8 cellular contexts compared by ENCODE assay signal in the genomic region with DNA sequence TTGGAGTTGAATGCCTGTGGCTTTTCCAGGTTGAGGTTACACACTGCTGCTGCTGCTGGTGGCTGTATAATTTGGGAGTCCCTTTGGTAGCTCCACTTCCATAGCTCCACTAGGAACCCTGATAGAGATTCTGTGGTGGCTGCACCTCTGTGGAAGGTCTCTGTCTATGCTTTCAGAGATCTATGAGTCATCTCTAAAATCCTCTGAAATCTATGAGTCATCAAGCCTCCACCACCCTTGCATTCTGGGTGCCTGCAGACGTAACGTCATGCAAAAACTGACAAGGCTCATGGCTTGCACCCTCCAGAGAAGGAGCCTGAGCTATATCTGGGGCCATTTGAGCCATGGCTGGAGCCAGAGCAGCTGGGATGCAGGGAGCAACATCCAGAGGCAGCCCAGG.
A peak's percentile ranks its signal among the peaks of the same experiment; 100 is the strongest.
DNase-seq lines count a peak whose midpoint lies in the region; ATAC-seq and TF ChIP-seq lines count a peak whose summit lies in the region.

No MANE protein-coding gene starts in this region.

- peaks cover 0 to 6% of the 10 kb centered on the region in 2 experiments for H3K4me1 ChIP-seq in trophoblast cell (ENCODE audit: control insufficient read depth in 1 of 2, insufficient read depth in 2 of 2, low read length in 2 of 2)

- no peak overlapping the region for H4K91ac ChIP-seq in trophoblast cell (ENCODE audit: low read depth, low read length)

- H2BK5ac ChIP-seq in trophoblast cell (ENCODE audit: low read depth, low read length, poor library complexity) = no peak overlapping the region

- no peaks in the 10 kb centered on the region for H3K9me3 ChIP-seq in trophoblast cell (ENCODE audit: insufficient read depth, low read depth, low read length)

- no peak overlapping the region for H3K18ac ChIP-seq in trophoblast cell (ENCODE audit: low read length)

- H3K27me3 Mint-ChIP-seq in WTC11 (ENCODE audit: low read depth) = no peaks in the 10 kb centered on the region
- H3K27me3 Mint-ChIP-seq in osteocyte (ENCODE audit: unreplicated experiment) = no peaks in the 10 kb centered on the region

- H4K8ac ChIP-seq in trophoblast cell (ENCODE audit: low read depth, low read length) = no peak overlapping the region

- DNase-seq in activated CD4-positive, alpha-beta T cell treated with anti-CD3 and anti-CD28 coated beads, Interleukin-2, amount 50 U/mL, for 48 hours = peak; percentile 37 to 49
- DNase-seq in trophoblast cell (peak; percentile 81 to 89), WTC11 (ENCODE audit: low spot score) (no peak), osteocyte (ENCODE audit: extremely low spot score, unreplicated experiment) (no peak), hypothalamus (lab: John Stamatoyannopoulos, UW) (no peak), NCI-H1092 (lab: John Stamatoyannopoulos, UW) (no peak)

- H3K4me3 Mint-ChIP-seq in WTC11 (no peak overlapping the region), osteocyte (ENCODE audit: unreplicated experiment) (no peak overlapping the region)

- ATAC-seq in GM18505 (IDR thresholded peaks at IDR 0.05; ENCODE audit: unreplicated experiment) (peak; percentile 85), HG02884 (IDR thresholded peaks at IDR 0.05; ENCODE audit: unreplicated experiment) (peak; percentile 93), WTC11 (no peak)

- H3K4me3 ChIP-seq in trophoblast cell (ENCODE audit: low read depth, low read length) = no peak overlapping the region

- no peaks in the 10 kb centered on the region for H3K27me3 ChIP-seq in trophoblast cell (ENCODE audit: insufficient read depth, low read length)

- peaks cover 4% of the 10 kb centered on the region; the same call in 1 of the 2 replicates for H3K36me3 Mint-ChIP-seq in WTC11
- no peaks in the 10 kb centered on the region for H3K36me3 Mint-ChIP-seq in osteocyte (ENCODE audit: unreplicated experiment)

- CTCF ChIA-PET in WTC11 (lab: Charles Lee) = no interaction called here

- POLR2A ChIA-PET in WTC11 (lab: Charles Lee) = no interaction called here

- H3K14ac ChIP-seq in trophoblast cell (ENCODE audit: low read length) = no peak overlapping the region

- H3K23ac ChIP-seq in trophoblast cell (ENCODE audit: low read length) = no peak overlapping the region

- H3K9me3 Mint-ChIP-seq in WTC11 = peaks cover 35% of the 10 kb centered on the region
- H3K9me3 Mint-ChIP-seq in osteocyte (ENCODE audit: unreplicated experiment) = peaks cover 13% of the 10 kb centered on the region

- H3K4me1 Mint-ChIP-seq in WTC11 = peaks cover 7% of the 10 kb centered on the region
- H3K4me1 Mint-ChIP-seq in osteocyte (ENCODE audit: unreplicated experiment) = peaks cover 4% of the 10 kb centered on the region

- H2BK120ac ChIP-seq in trophoblast cell (ENCODE audit: insufficient read depth, low read length, poor library complexity) = no peak overlapping the region

- H2BK12ac ChIP-seq in trophoblast cell (ENCODE audit: low read length) = no peak overlapping the region

- H3K27ac Mint-ChIP-seq in WTC11 (no peak overlapping the region), osteocyte (ENCODE audit: unreplicated experiment) (no peak overlapping the region)

- TF ChIP-seq POLR2A in GM18505 (IDR thresholded peaks at IDR 0.05; ENCODE audit: borderline replicate concordance, extremely low read depth, insufficient read depth, insufficient read length) = no peak

- H3K4ac ChIP-seq in trophoblast cell (ENCODE audit: low read depth, low read length) = no peak overlapping the region

- no peak overlapping the region for H4K12ac ChIP-seq in trophoblast cell (ENCODE audit: low read depth, low read length)

- no peak overlapping the region for H3K27ac ChIP-seq in trophoblast cell (ENCODE audit: low read depth, low read length)

- no peaks in the 10 kb centered on the region for H3K36me3 ChIP-seq in trophoblast cell (ENCODE audit: control insufficient read depth in 1 of 2, insufficient read depth in 2 of 2, low read length in 2 of 2)

- no peak overlapping the region for H2AK5ac ChIP-seq in trophoblast cell (ENCODE audit: low read length)

- WGBS in trophoblast cell (ENCODE audit: extremely low coverage, insufficient coverage, insufficient read length) = no CpG with 5 or more reads among the region's 2 CpGs

- H3K79me1 ChIP-seq in trophoblast cell (ENCODE audit: low read length) = no peaks in the 10 kb centered on the region

- no peak overlapping the region for H3K9ac ChIP-seq in trophoblast cell (ENCODE audit: low read length)

- no peak overlapping the region for H3K4me2 ChIP-seq in trophoblast cell (ENCODE audit: low read length)

- no peak overlapping the region for H2AFZ ChIP-seq in trophoblast cell (ENCODE audit: insufficient read depth, low read length, poor library complexity)

- no peak for TF ChIP-seq CTCF in WTC11 (IDR thresholded peaks at IDR 0.05)
- TF ChIP-seq CTCF in osteocyte (IDR thresholded peaks at IDR 0.05) = no peak

- no peaks in the 10 kb centered on the region for H3K79me2 ChIP-seq in trophoblast cell (ENCODE audit: control insufficient read depth, insufficient read depth, low read length, poor library complexity)

TF ChIP-seq in WTC11, 78 proteins besides CTCF, POLR2A, EP300 and RAD21:
- TF ChIP-seq PRRX2 (CRISPR knock-in tag; IDR thresholded peaks at IDR 0.05) (no peak), TP53 (CRISPR knock-in tag; IDR thresholded peaks at IDR 0.05) (no peak), MXD4 (CRISPR knock-in tag; IDR thresholded peaks at IDR 0.05; ENCODE audit: borderline replicate concordance) (no peak), ZNF671 (CRISPR knock-in tag; IDR thresholded peaks at IDR 0.05) (no peak), JAZF1 (CRISPR knock-in tag; IDR thresholded peaks at IDR 0.05) (no peak), EMX1 (CRISPR knock-in tag; IDR thresholded peaks at IDR 0.05) (no peak), RORB (CRISPR knock-in tag; IDR thresholded peaks at IDR 0.05) (no peak), ZNF138 (CRISPR knock-in tag; conservative IDR thresholded peaks at IDR 0.05) (no peak), RELA (CRISPR knock-in tag; IDR thresholded peaks at IDR 0.05; ENCODE audit: borderline replicate concordance) (no peak), NR1H2 (CRISPR knock-in tag; IDR thresholded peaks at IDR 0.05) (no peak)
- TF ChIP-seq, protein P1, sequence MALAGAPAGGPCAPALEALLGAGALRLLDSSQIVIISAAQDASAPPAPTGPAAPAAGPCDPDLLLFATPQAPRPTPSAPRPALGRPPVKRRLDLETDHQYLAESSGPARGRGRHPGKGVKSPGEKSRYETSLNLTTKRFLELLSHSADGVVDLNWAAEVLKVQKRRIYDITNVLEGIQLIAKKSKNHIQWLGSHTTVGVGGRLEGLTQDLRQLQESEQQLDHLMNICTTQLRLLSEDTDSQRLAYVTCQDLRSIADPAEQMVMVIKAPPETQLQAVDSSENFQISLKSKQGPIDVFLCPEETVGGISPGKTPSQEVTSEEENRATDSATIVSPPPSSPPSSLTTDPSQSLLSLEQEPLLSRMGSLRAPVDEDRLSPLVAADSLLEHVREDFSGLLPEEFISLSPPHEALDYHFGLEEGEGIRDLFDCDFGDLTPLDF (CRISPR knock-in tag; IDR thresholded peaks at IDR 0.05) = no peak
- TF ChIP-seq, protein P2, sequence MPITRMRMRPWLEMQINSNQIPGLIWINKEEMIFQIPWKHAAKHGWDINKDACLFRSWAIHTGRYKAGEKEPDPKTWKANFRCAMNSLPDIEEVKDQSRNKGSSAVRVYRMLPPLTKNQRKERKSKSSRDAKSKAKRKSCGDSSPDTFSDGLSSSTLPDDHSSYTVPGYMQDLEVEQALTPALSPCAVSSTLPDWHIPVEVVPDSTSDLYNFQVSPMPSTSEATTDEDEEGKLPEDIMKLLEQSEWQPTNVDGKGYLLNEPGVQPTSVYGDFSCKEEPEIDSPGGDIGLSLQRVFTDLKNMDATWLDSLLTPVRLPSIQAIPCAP (CRISPR knock-in tag; IDR thresholded peaks at IDR 0.05) = no peak
- TF ChIP-seq, protein P3, sequence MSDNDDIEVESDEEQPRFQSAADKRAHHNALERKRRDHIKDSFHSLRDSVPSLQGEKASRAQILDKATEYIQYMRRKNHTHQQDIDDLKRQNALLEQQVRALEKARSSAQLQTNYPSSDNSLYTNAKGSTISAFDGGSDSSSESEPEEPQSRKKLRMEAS (CRISPR knock-in tag; IDR thresholded peaks at IDR 0.05) = no peak
- TF ChIP-seq, protein P4, sequence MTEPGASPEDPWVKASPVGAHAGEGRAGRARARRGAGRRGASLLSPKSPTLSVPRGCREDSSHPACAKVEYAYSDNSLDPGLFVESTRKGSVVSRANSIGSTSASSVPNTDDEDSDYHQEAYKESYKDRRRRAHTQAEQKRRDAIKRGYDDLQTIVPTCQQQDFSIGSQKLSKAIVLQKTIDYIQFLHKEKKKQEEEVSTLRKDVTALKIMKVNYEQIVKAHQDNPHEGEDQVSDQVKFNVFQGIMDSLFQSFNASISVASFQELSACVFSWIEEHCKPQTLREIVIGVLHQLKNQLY (CRISPR knock-in tag; IDR thresholded peaks at IDR 0.05) = no peak
- TF ChIP-seq, protein P5, sequence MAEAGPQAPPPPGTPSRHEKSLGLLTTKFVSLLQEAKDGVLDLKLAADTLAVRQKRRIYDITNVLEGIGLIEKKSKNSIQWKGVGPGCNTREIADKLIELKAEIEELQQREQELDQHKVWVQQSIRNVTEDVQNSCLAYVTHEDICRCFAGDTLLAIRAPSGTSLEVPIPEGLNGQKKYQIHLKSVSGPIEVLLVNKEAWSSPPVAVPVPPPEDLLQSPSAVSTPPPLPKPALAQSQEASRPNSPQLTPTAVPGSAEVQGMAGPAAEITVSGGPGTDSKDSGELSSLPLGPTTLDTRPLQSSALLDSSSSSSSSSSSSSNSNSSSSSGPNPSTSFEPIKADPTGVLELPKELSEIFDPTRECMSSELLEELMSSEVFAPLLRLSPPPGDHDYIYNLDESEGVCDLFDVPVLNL (CRISPR knock-in tag; IDR thresholded peaks at IDR 0.05; ENCODE audit: borderline replicate concordance, low read depth) = no peak
- TF ChIP-seq, protein P6, sequence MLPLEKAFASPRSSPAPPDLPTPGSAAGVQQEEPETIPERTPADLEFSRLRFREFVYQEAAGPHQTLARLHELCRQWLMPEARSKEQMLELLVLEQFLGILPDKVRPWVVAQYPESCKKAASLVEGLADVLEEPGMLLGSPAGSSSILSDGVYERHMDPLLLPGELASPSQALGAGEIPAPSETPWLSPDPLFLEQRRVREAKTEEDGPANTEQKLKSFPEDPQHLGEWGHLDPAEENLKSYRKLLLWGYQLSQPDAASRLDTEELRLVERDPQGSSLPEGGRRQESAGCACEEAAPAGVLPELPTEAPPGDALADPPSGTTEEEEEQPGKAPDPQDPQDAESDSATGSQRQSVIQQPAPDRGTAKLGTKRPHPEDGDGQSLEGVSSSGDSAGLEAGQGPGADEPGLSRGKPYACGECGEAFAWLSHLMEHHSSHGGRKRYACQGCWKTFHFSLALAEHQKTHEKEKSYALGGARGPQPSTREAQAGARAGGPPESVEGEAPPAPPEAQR (CRISPR knock-in tag; IDR thresholded peaks at IDR 0.05) = no peak
TF ChIP-seq in WTC11: peak in this region for 0.

Comparison
In these comparisons a context has a peak if more than half of its experiments do, and no peak if none do; other contexts are left out.
1. DNase-seq: peak in activated CD4-positive, alpha-beta T cell treated with anti-CD3 and anti-CD28 coated beads, Interleukin-2, amount 50 U/mL, for 48 hours (2 of 2) and trophoblast cell (2 of 2); none in WTC11 (single experiment), osteocyte (single experiment), hypothalamus (0 of 51) and NCI-H1092 (single experiment).